18 cellular contexts compared by ENCODE assay signal in the genomic region with DNA sequence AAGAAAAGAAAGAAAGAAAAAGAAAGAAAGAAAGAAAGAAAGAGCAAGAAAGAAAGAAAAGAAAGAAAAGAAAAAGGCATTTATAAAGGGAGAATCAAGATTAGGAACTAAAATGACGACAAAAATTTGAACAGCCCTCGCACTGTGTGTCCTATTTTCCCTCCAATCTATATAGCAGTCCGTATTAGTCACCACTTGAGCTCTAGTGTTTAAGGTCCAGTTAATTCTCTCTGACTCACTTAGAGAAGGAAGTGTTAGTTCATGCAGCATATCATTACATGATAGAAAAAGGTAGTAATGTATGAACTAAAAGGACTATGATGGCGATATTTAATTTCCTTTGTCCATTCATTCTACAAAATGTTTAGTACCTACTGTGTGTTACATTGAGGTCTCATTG.
DNase-seq lines count a peak whose midpoint lies in the region; ATAC-seq and TF ChIP-seq lines count a peak whose summit lies in the region.
"Had no signal": no experiment of that assay in that cellular context is flagged by ENCODE, and none has a peak within 500 bp of the region (broad histone marks: within the 10 kb centered on the region; RNA-seq: fewer than 3 reads in every experiment).

No MANE protein-coding gene starts in this region.

- H3F3A ChIP-seq in GM23338 (replicated peaks; ENCODE audit: low read depth): no peaks in the 10 kb centered on the region

- H3K23ac ChIP-seq in IMR-90 (ENCODE audit: low read depth, low read length): no peak overlapping the region

- no CpG with 5 or more reads among the region's 4 CpGs for WGBS in IMR-90 (ENCODE audit: extremely low coverage in 2 of 2, insufficient read length in 1 of 2), 2 experiments

- H2BK5ac ChIP-seq in IMR-90 (ENCODE audit: low read depth, low read length, poor library complexity, severe bottlenecking): no peak overlapping the region

- TF ChIP-seq RAD21 in IMR-90 (IDR thresholded peaks at IDR 0.05; ENCODE audit: low read length): no peak

- H4K20me1 ChIP-seq in IMR-90 (ENCODE audit: insufficient read depth, low read length) (no peaks in the 10 kb centered on the region), GM23338 (replicated peaks; ENCODE audit: insufficient read depth) (no peaks in the 10 kb centered on the region)

- dilution Hi-C loops in IMR-90 (cut with HindIII; ENCODE audit: low sequenced_read_pairs, unreplicated experiment): no loop called here

- H3K9me2 ChIP-seq in GM23338 (ENCODE audit: insufficient read depth): no peaks in the 10 kb centered on the region

- H3K9ac ChIP-seq in IMR-90 (ENCODE audit: low read depth, low read length): no peak overlapping the region

- H3K27ac Mint-ChIP-seq in GM23338: no peak overlapping the region
- H3K27ac Mint-ChIP-seq: activated naive CD4-positive, alpha-beta T cell treated with anti-CD3 and anti-CD28 coated beads, Interleukin-2, amount 50 U/mL, for 24 hours had no signal

- in situ Hi-C loops in ACHN (cut with HindIII; ENCODE audit: low pct_ligation_motif_present, low pct_unique_long_range_greater_than_20kb, low sequenced_read_pairs): no loop called here
- in situ Hi-C loops in IMR-90 (cut with MboI; ENCODE audit: low sequenced_read_pairs): no loop called here

- H3K79me2 ChIP-seq in GM23338 (replicated peaks; ENCODE audit: insufficient read depth): no peaks in the 10 kb centered on the region

- no TSS peak for BruUV-seq in IMR-90 (replicated peaks; lab: Mats Ljungman, UMichigan)

- H3K4me3 ChIP-seq in IMR-90 (ENCODE audit: insufficient read depth, low read depth, low read length) (no peak overlapping the region), GM23338 (no peak overlapping the region)
- H3K4me3 ChIP-seq: cardiac muscle cell, GM12878, left ventricle myocardium inferior had no signal

- no peak overlapping the region; the same call in 1 of the 2 replicates for H3K4me2 ChIP-seq in IMR-90 (ENCODE audit: low read depth, low read length)
- no peak overlapping the region for H3K4me2 ChIP-seq in GM23338

- 0 out of 2 replicates have a peak, but pooled peaks cover under 1% of the 10 kb centered on the region for H3K9me1 ChIP-seq in IMR-90 (ENCODE audit: insufficient read depth, low read length)

- H3K9me3 Mint-ChIP-seq in GM23338: no peaks in the 10 kb centered on the region
- H3K9me3 Mint-ChIP-seq: activated naive CD4-positive, alpha-beta T cell treated with anti-CD3 and anti-CD28 coated beads, Interleukin-2, amount 50 U/mL, for 24 hours had no signal

- no peak overlapping the region for H2AK5ac ChIP-seq in IMR-90 (ENCODE audit: low read depth, low read length)

- CTCF ChIA-PET in IMR-90 (lab: Yijun Ruan, JAX): no interaction called here

- H4K8ac ChIP-seq in IMR-90 (ENCODE audit: low read depth in 2 of 2, low read length in 2 of 2): no peak overlapping the region

- H3K27me3 ChIP-seq in IMR-90 (ENCODE audit: control insufficient read depth, insufficient read depth, low read length) (no peaks in the 10 kb centered on the region), foreskin keratinocyte (no peaks in the 10 kb centered on the region), GM23338 (ENCODE audit: insufficient read depth) (no peaks in the 10 kb centered on the region)
- H3K27me3 ChIP-seq: cardiac muscle cell had no signal

- H3K79me1 ChIP-seq in IMR-90 (ENCODE audit: low read depth in 1 of 2, low read length in 2 of 2): no peaks in the 10 kb centered on the region

- ATAC-seq in IMR-90 (ENCODE audit: low read depth) (peak; percentile 48; the same call in 1 of the 2 replicates), foreskin keratinocyte (peak; percentile 75), GM23338 (no peak), GM18909 (IDR thresholded peaks at IDR 0.05; ENCODE audit: poor library complexity, unreplicated experiment) (no peak)
- ATAC-seq: GM12878, Panc1 had no signal

- no peak overlapping the region for H4K91ac ChIP-seq in IMR-90 (ENCODE audit: insufficient read depth, low read depth, low read length)

- no peak overlapping the region for H3K14ac ChIP-seq in IMR-90 (replicated peaks; ENCODE audit: low read depth, low read length)

- H3K56ac ChIP-seq in IMR-90 (ENCODE audit: extremely low read depth, insufficient read depth, low read length): no peak overlapping the region

- H3K18ac ChIP-seq in IMR-90 (ENCODE audit: low read depth, low read length): no peak overlapping the region

- no peak overlapping the region for H3K27ac ChIP-seq in IMR-90 (ENCODE audit: insufficient read depth, low read length)
- peak overlapping the region; percentile 23 for H3K27ac ChIP-seq in foreskin keratinocyte
- no peak overlapping the region for H3K27ac ChIP-seq in GM23338 (ENCODE audit: low read depth)
- H3K27ac ChIP-seq: cardiac muscle cell, left ventricle myocardium inferior had no signal

- H2BK20ac ChIP-seq in IMR-90 (ENCODE audit: low read depth, low read length): no peak overlapping the region

- no peak overlapping the region for H4K5ac ChIP-seq in IMR-90 (ENCODE audit: low read depth, low read length)

- H3K4me1 ChIP-seq in IMR-90 (ENCODE audit: control insufficient read depth, insufficient read depth, low read length) (peaks cover 5% of the 10 kb centered on the region), foreskin keratinocyte (peaks cover 15% of the 10 kb centered on the region), GM23338 (ENCODE audit: insufficient read depth) (no peaks in the 10 kb centered on the region)
- H3K4me1 ChIP-seq: left ventricle myocardium inferior had no signal

- DNase-seq in ACHN: peak; percentile 52
- peak; percentile 59 for DNase-seq in IMR-90
- DNase-seq in astrocyte of the hippocampus (ENCODE audit: low read depth, low spot score): peak; percentile 31
- peak in 1 of 2 donors; percentile 48 for DNase-seq in foreskin keratinocyte
- DNase-seq in GM23338 (ENCODE audit: low spot score): no peak
- no peak for DNase-seq in SKM-1 (lab: John Stamatoyannopoulos, UW; ENCODE audit: unreplicated experiment)
- no peak for DNase-seq in NCI-H1105 treated with DMSO at 0.1 percent for 48 hours (lab: John Stamatoyannopoulos, UW)
- DNase-seq: activated T-cell treated with anti-CD3 and anti-CD28 coated beads for 4 hours; left ventricle myocardium inferior; NCI-H2081; NCI-H526 treated with DMSO at 0.1 percent for 48 hours; nucleus accumbens; stimulated activated CD4-positive, alpha-beta T cell treated with anti-CD3 and anti-CD28 coated beads, Interleukin-2, amount 100 ng/mL, for 24 hours had no signal

- H3K4ac ChIP-seq in IMR-90 (ENCODE audit: low read depth, low read length): no peak overlapping the region

- no peaks in the 10 kb centered on the region for H3K36me3 Mint-ChIP-seq in GM23338 (ENCODE audit: low read depth)
- H3K36me3 Mint-ChIP-seq: activated naive CD4-positive, alpha-beta T cell treated with anti-CD3 and anti-CD28 coated beads, Interleukin-2, amount 50 U/mL, for 24 hours had no signal

- POLR2A ChIA-PET in IMR-90 (lab: Charles Lee; ENCODE audit: unreplicated experiment): no interaction called here

- no peaks in the 10 kb centered on the region for H3K4me1 Mint-ChIP-seq in GM23338
- H3K4me1 Mint-ChIP-seq: activated naive CD4-positive, alpha-beta T cell treated with anti-CD3 and anti-CD28 coated beads, Interleukin-2, amount 50 U/mL, for 24 hours had no signal

- TF ChIP-seq POLR2A in IMR-90 (IDR thresholded peaks at IDR 0.05; ENCODE audit: low read depth, low read length): no peak

- H2BK15ac ChIP-seq in IMR-90 (ENCODE audit: low read depth, low read length): no peak overlapping the region

- peaks cover 2% of the 10 kb centered on the region for H3K27me3 Mint-ChIP-seq in GM23338 (ENCODE audit: insufficient read depth, low read depth, poor library complexity)
- H3K27me3 Mint-ChIP-seq: activated naive CD4-positive, alpha-beta T cell treated with anti-CD3 and anti-CD28 coated beads, Interleukin-2, amount 50 U/mL, for 24 hours had no signal

- no peak overlapping the region for H2AK9ac ChIP-seq in IMR-90 (replicated peaks; ENCODE audit: low read depth, low read length, poor library complexity)

- H2AFZ ChIP-seq in IMR-90 (replicated peaks; ENCODE audit: low read length, poor library complexity): no peak overlapping the region
- H2AFZ ChIP-seq in GM23338: no peak overlapping the region

- no peak overlapping the region for H3K4me3 Mint-ChIP-seq in GM23338
- H3K4me3 Mint-ChIP-seq: activated naive CD4-positive, alpha-beta T cell treated with anti-CD3 and anti-CD28 coated beads, Interleukin-2, amount 50 U/mL, for 24 hours had no signal

- H3K36me3 ChIP-seq in IMR-90 (ENCODE audit: control insufficient read depth, insufficient read depth, low read length) (no peaks in the 10 kb centered on the region), GM23338 (ENCODE audit: insufficient read depth) (no peaks in the 10 kb centered on the region)
- H3K36me3 ChIP-seq: cardiac muscle cell, left ventricle myocardium inferior had no signal

- intact Hi-C loops in IMR-90 (cut with micrococcal nuclease): no loop called here

- TF ChIP-seq CTCF in IMR-90 (conservative IDR thresholded peaks at IDR 0.05; ENCODE audit: low read depth, low read length): no peak
- TF ChIP-seq CTCF in foreskin keratinocyte (conservative IDR thresholded peaks at IDR 0.05): no peak
- TF ChIP-seq CTCF in GM23338 (conservative IDR thresholded peaks at IDR 0.05; ENCODE audit: low read depth in 2 of 2): no peak

- no peak overlapping the region for H2BK120ac ChIP-seq in IMR-90 (ENCODE audit: low read depth, low read length)

- H3K9me3 ChIP-seq in IMR-90 (ENCODE audit: control insufficient read depth, insufficient read depth, low read length): peaks cover 3% of the 10 kb centered on the region; the same call in 1 of the 2 replicates
- H3K9me3 ChIP-seq: left ventricle myocardium inferior had no signal

TF ChIP-seq in IMR-90, 13 proteins besides CTCF, POLR2A, EP300 and RAD21 (continues in another document):
- TF ChIP-seq FOS (IDR thresholded peaks at IDR 0.05; ENCODE audit: low read depth, low read length) (no peak), NFE2L2 (IDR thresholded peaks at IDR 0.05; ENCODE audit: low read depth, low read length) (no peak), CHD1 (IDR thresholded peaks at IDR 0.05; ENCODE audit: low read depth, low read length) (no peak), BHLHE40 (IDR thresholded peaks at IDR 0.05; ENCODE audit: low read depth, low read length) (no peak), RFX5 (IDR thresholded peaks at IDR 0.05; ENCODE audit: low read depth, low read length) (no peak), SMC3 (IDR thresholded peaks at IDR 0.05; ENCODE audit: low read depth, low read length) (no peak)

Comparison
In these comparisons a context has a peak if more than half of its experiments do, and no peak if none do; other contexts are left out.
1. DNase-seq: peak in ACHN (single experiment), IMR-90 (single experiment) and astrocyte of the hippocampus (single experiment); none in GM23338 (single experiment), SKM-1 (single experiment) and NCI-H1105 treated with DMSO at 0.1 percent for 48 hours (single experiment).
2. ATAC-seq: peak in IMR-90 (single experiment) and foreskin keratinocyte (single experiment); none in GM23338 (single experiment) and GM18909 (single experiment).